11 cellular contexts compared by ENCODE assay signal in genomic region chr2:106839849-106840595, GRCh38. TPM values are rescaled to one million over a fixed set of nuclear protein-coding genes. Genes with fewer than 3 reads are reported as not detected.
DNase-seq lines count a peak whose midpoint lies in the region; ATAC-seq and TF ChIP-seq lines count a peak whose summit lies in the region.
"Had no signal": no experiment of that assay in that cellular context is flagged by ENCODE, and none has a peak within 500 bp of the region (broad histone marks: within the 10 kb centered on the region; RNA-seq: fewer than 3 reads in every experiment).

No MANE protein-coding gene starts in this region.

- H3K4me3 ChIP-seq in left ventricle myocardium inferior (no peak overlapping the region), heart left ventricle (no peak overlapping the region), NT2/D1 (ENCODE audit: insufficient read length, low read depth) (no peak overlapping the region), sigmoid colon (no peak overlapping the region)
- H3K4me3 ChIP-seq: BLaER1 treated with 17β-estradiol and CSF1 and Interleukin-3, amounts not matched to agents 10 nM and 100 nM had no signal

- no peak for TF ChIP-seq EP300 in sigmoid colon (IDR thresholded peaks at IDR 0.05)

- H3K9ac ChIP-seq in NT2/D1 (ENCODE audit: insufficient read length, low read depth): no peak overlapping the region
- H3K9ac ChIP-seq: BLaER1 treated with 17β-estradiol and CSF1 and Interleukin-3, amounts not matched to agents 10 nM and 100 nM had no signal

- DNase-seq in left ventricle myocardium inferior: no peak
- no peak for DNase-seq in heart left ventricle
- peak; percentile 54 for DNase-seq in NT2/D1 (ENCODE audit: low read depth, low spot score)
- peak; percentile 67 for DNase-seq in glutamatergic neuron
- no peak for DNase-seq in foreskin melanocyte
- DNase-seq in NCI-H187 (lab: John Stamatoyannopoulos, UW): no peak
- no peak for DNase-seq in NCI-H2227 (lab: John Stamatoyannopoulos, UW; ENCODE audit: unreplicated experiment)
- no peak for DNase-seq in sigmoid colon
- DNase-seq: kidney had no signal

- no peak for ATAC-seq in heart left ventricle

- TF ChIP-seq CTCF in left ventricle myocardium inferior (IDR thresholded peaks at IDR 0.05; ENCODE audit: borderline replicate concordance) (peak; percentile 32), heart left ventricle (IDR thresholded peaks at IDR 0.05) (peak in 2 of 12 donors; percentile 13 to 24), glutamatergic neuron (IDR thresholded peaks at IDR 0.05; ENCODE audit: partially characterized antibody, unreplicated experiment) (peak; percentile 43), sigmoid colon (IDR thresholded peaks at IDR 0.05) (no peak)

- peaks cover 19% of the 10 kb centered on the region for H3K4me1 Mint-ChIP-seq in glutamatergic neuron (ENCODE audit: low read depth, unreplicated experiment)

- H3K4me1 ChIP-seq in left ventricle myocardium inferior (no peaks in the 10 kb centered on the region), heart left ventricle (peaks cover 0 to 12% (median 0%) of the 10 kb centered on the region in 12 donors), NT2/D1 (ENCODE audit: insufficient read depth, insufficient read length) (no peaks in the 10 kb centered on the region), sigmoid colon (peaks cover 0 to 31% (median 19%) of the 10 kb centered on the region in 4 donors)
- H3K4me1 ChIP-seq: BLaER1 treated with 17β-estradiol and CSF1 and Interleukin-3, amounts not matched to agents 10 nM and 100 nM had no signal

- 68 to 76% (median 72%) methylated on average over 7 of the region's 7 CpGs for WGBS in heart left ventricle, 4 donors
- WGBS in sigmoid colon, 2 donors: 84 to 87% methylated on average over 7 of the region's 7 CpGs

- H3K27me3 Mint-ChIP-seq in glutamatergic neuron (ENCODE audit: unreplicated experiment): peaks cover 3% of the 10 kb centered on the region
- H3K27me3 Mint-ChIP-seq: dendritic cell treated with granulocyte-macrophage colony-stimulating factor and Interleukin-4, amounts not matched to agents 40 ng/mL and 50 ng/mL, for 4 days had no signal

- H3K36me3 Mint-ChIP-seq in glutamatergic neuron (ENCODE audit: unreplicated experiment): no peaks in the 10 kb centered on the region

- no peak overlapping the region for H3K27ac Mint-ChIP-seq in glutamatergic neuron (ENCODE audit: unreplicated experiment)
- H3K27ac Mint-ChIP-seq: dendritic cell treated with granulocyte-macrophage colony-stimulating factor and Interleukin-4, amounts not matched to agents 40 ng/mL and 50 ng/mL, for 4 days had no signal

- H3K9me3 ChIP-seq in left ventricle myocardium inferior (replicated peaks) (no peaks in the 10 kb centered on the region), heart left ventricle (no peaks in the 10 kb centered on the region), NT2/D1 (ENCODE audit: insufficient read depth, low read length) (no peaks in the 10 kb centered on the region), sigmoid colon (no peaks in the 10 kb centered on the region)

- no peak for TF ChIP-seq POLR2A in heart left ventricle (IDR thresholded peaks at IDR 0.05)
- TF ChIP-seq POLR2A in sigmoid colon (IDR thresholded peaks at IDR 0.05): no peak

- H3K27me3 ChIP-seq in left ventricle myocardium inferior (ENCODE audit: low read depth) (no peaks in the 10 kb centered on the region), heart left ventricle (no peaks in the 10 kb centered on the region), NT2/D1 (ENCODE audit: insufficient read depth, insufficient read length) (no peaks in the 10 kb centered on the region), sigmoid colon (no peaks in the 10 kb centered on the region)
- H3K27me3 ChIP-seq: BLaER1 treated with 17β-estradiol and CSF1 and Interleukin-3, amounts not matched to agents 10 nM and 100 nM had no signal

- H3K4me3 Mint-ChIP-seq in glutamatergic neuron (ENCODE audit: unreplicated experiment): no peak overlapping the region
- H3K4me3 Mint-ChIP-seq: dendritic cell treated with granulocyte-macrophage colony-stimulating factor and Interleukin-4, amounts not matched to agents 40 ng/mL and 50 ng/mL, for 4 days had no signal

- peaks cover 1% of the 10 kb centered on the region for H3K9me3 Mint-ChIP-seq in glutamatergic neuron (ENCODE audit: unreplicated experiment)
- H3K9me3 Mint-ChIP-seq: dendritic cell treated with granulocyte-macrophage colony-stimulating factor and Interleukin-4, amounts not matched to agents 40 ng/mL and 50 ng/mL, for 4 days had no signal

- intact Hi-C loops in left ventricle myocardium inferior (cut with micrococcal nuclease) (no loop called here), heart left ventricle (cut with DNase I) (no loop called here), sigmoid colon (cut with DNase I) (no loop called here)

- H3K36me3 ChIP-seq in left ventricle myocardium inferior (no peaks in the 10 kb centered on the region), heart left ventricle (no peaks in the 10 kb centered on the region), NT2/D1 (ENCODE audit: insufficient read depth, insufficient read length, low read length) (no peaks in the 10 kb centered on the region), sigmoid colon (no peaks in the 10 kb centered on the region)
- H3K36me3 ChIP-seq: BLaER1 treated with 17β-estradiol and CSF1 and Interleukin-3, amounts not matched to agents 10 nM and 100 nM had no signal

- H3K27ac ChIP-seq in left ventricle myocardium inferior (replicated peaks) (no peak overlapping the region), heart left ventricle (no peak overlapping the region), sigmoid colon (peak overlapping the region in 2 of 4 donors; percentile 62 to 67)
- H3K27ac ChIP-seq: BLaER1 treated with 17β-estradiol and CSF1 and Interleukin-3, amounts not matched to agents 10 nM and 100 nM had no signal

RNA-seq across cellular contexts. Expression of gene ST6GAL2, which starts 45.9 kb away (rescaled TPM):
- 0.41 TPM for total RNA-seq in left ventricle myocardium inferior
- 1 to 10 TPM in 3 of 9 donors, under 1 TPM in 5, not detected in 1; 0.11 to 1.1 (median 0.75) TPM for total RNA-seq in heart left ventricle
- polyA plus RNA-seq in heart left ventricle: under 1 TPM; 0.08 to 0.11 TPM
- total RNA-seq in glutamatergic neuron (ENCODE audit: unreplicated experiment): 5.9 TPM
- total RNA-seq in sigmoid colon: 1 to 10 TPM in 3 of 4 donors, under 1 TPM in 1; 0.83 to 6.2 (median 2.5) TPM
- under 1 TPM; under 0.01 to 0.23 (median 0.15) TPM for polyA plus RNA-seq in sigmoid colon

Comparison
In these comparisons a context has a peak if more than half of its experiments do, and no peak if none do; other contexts are left out.
1. DNase-seq: peak in NT2/D1 (single experiment) and glutamatergic neuron (single experiment); none in left ventricle myocardium inferior (single experiment), heart left ventricle (0 of 5), foreskin melanocyte (single experiment), NCI-H187 (0 of 2), NCI-H2227 (single experiment) and sigmoid colon (single experiment).
2. CTCF ChIP-seq: peak in left ventricle myocardium inferior (single experiment) and glutamatergic neuron (single experiment); none in sigmoid colon (0 of 4).